ENCODE assay signal across 20 cellular contexts in the genomic region with DNA sequence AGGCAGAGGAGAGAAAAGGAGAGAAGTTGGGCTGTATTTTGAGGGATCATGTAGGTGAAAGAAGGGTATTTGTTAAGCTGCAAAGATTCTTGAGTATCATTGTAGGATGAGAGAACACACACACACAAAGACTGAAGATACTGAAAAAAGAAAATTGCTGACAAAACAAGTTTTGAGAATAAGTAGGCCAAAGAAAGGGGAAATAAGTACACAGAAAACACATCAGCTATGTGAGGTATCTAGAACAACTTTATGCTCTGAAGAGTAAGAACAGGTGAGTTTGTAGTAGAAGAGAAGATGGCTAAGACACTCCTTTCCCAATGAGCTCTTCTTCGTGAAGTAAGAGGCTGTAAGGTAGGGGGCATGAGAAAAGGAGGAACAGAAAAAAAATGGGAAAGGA. TPM values are rescaled to one million over a fixed set of nuclear protein-coding genes. Genes with fewer than 3 reads are reported as not detected.
DNase-seq lines count a peak whose midpoint lies in the region; ATAC-seq and TF ChIP-seq lines count a peak whose summit lies in the region.
"Had no signal": no experiment of that assay in that cellular context is flagged by ENCODE, and none has a peak within 500 bp of the region (broad histone marks: within the 10 kb centered on the region; RNA-seq: fewer than 3 reads in every experiment).

No MANE protein-coding gene starts in this region.

- H4K20me1 ChIP-seq in IMR-90 (ENCODE audit: insufficient read depth, low read length): no peaks in the 10 kb centered on the region

- H3K9me3 Mint-ChIP-seq in CD4-positive, alpha-beta memory T cell: peaks cover 3 to 9% (median 6%) of the 10 kb centered on the region in 8 donors

- no peak overlapping the region for H4K8ac ChIP-seq in IMR-90 (ENCODE audit: low read depth in 2 of 2, low read length in 2 of 2)

- H3K9ac ChIP-seq in IMR-90 (ENCODE audit: low read depth, low read length): no peak overlapping the region
- H3K9ac ChIP-seq: BLaER1 treated with 17β-estradiol and CSF1 and Interleukin-3, amounts not matched to agents 10 nM and 100 nM had no signal

- H3K27me3 Mint-ChIP-seq in CD4-positive, alpha-beta memory T cell: no peaks in the 10 kb centered on the region

- no peak overlapping the region for H3K27ac ChIP-seq in CD4-positive, alpha-beta memory T cell (ENCODE audit: low read depth, low read length)
- H3K27ac ChIP-seq in IMR-90 (ENCODE audit: insufficient read depth, low read length) (no peak overlapping the region), epithelial cell of prostate (peak overlapping the region; percentile 84)
- H3K27ac ChIP-seq: BLaER1 treated with 17β-estradiol and CSF1 and Interleukin-3, amounts not matched to agents 10 nM and 100 nM had no signal

- BruUV-seq in IMR-90 (replicated peaks; lab: Mats Ljungman, UMichigan): no TSS peak

- no peaks in the 10 kb centered on the region for H3K9me3 ChIP-seq in CD4-positive, alpha-beta memory T cell (ENCODE audit: control insufficient read depth in 1 of 2, low read length in 2 of 2)
- H3K9me3 ChIP-seq in IMR-90 (ENCODE audit: control insufficient read depth, insufficient read depth, low read length): no peaks in the 10 kb centered on the region

- H3K36me3 ChIP-seq in CD4-positive, alpha-beta memory T cell (ENCODE audit: insufficient read depth, low read length): no peaks in the 10 kb centered on the region
- no peaks in the 10 kb centered on the region for H3K36me3 ChIP-seq in IMR-90 (ENCODE audit: control insufficient read depth, insufficient read depth, low read length)

- H3K79me1 ChIP-seq in IMR-90 (ENCODE audit: low read depth in 1 of 2, low read length in 2 of 2): peaks cover 25 to 26% of the 10 kb centered on the region in 2 experiments; a peak in 2 of 4 replicates

- peaks cover 27 to 39% (median 33%) of the 10 kb centered on the region in 4 donors for H3K4me1 Mint-ChIP-seq in CD4-positive, alpha-beta memory T cell

- peaks cover 31% of the 10 kb centered on the region for H3K4me1 ChIP-seq in CD4-positive, alpha-beta memory T cell (ENCODE audit: insufficient read depth, low read length)
- H3K4me1 ChIP-seq in IMR-90 (ENCODE audit: control insufficient read depth, insufficient read depth, low read length): peaks cover 10% of the 10 kb centered on the region

- dilution Hi-C loops in IMR-90 (cut with HindIII; ENCODE audit: low sequenced_read_pairs, unreplicated experiment): no loop called here

- no peak overlapping the region for H4K5ac ChIP-seq in IMR-90 (ENCODE audit: low read depth, low read length)

- no peak overlapping the region; the same call in 1 of the 2 replicates for H3K14ac ChIP-seq in IMR-90 (replicated peaks; ENCODE audit: low read depth, low read length)

- no peak overlapping the region for H3K4me2 ChIP-seq in IMR-90 (ENCODE audit: low read depth, low read length)

- H3K4me3 ChIP-seq in CD4-positive, alpha-beta memory T cell (ENCODE audit: low read length in 2 of 2): no peak overlapping the region
- H3K4me3 ChIP-seq in IMR-90 (ENCODE audit: insufficient read depth, low read depth, low read length): no peak overlapping the region
- H3K4me3 ChIP-seq: BLaER1 treated with 17β-estradiol and CSF1 and Interleukin-3, amounts not matched to agents 10 nM and 100 nM had no signal

- no peak overlapping the region for H3K4ac ChIP-seq in IMR-90 (ENCODE audit: low read depth, low read length)

- DNase-seq in CD4-positive, alpha-beta memory T cell: no peak
- DNase-seq in IMR-90 (no peak), RPMI8226 (peak; percentile 48), epithelial cell of prostate (ENCODE audit: low read depth, low spot score) (no peak), NCI-H345 (lab: John Stamatoyannopoulos, UW) (no peak), cerebellar nuclear complex (lab: John Stamatoyannopoulos, UW) (no peak), AML-193 (lab: John Stamatoyannopoulos, UW) (no peak), NCI-H2029 (lab: John Stamatoyannopoulos, UW) (no peak)
- DNase-seq: COR-L47, H9, KG1, MV-4-11, NCI-H146, NCI-H2107, NCI-H226, SHP77 had no signal

- TF ChIP-seq POLR2A in IMR-90 (IDR thresholded peaks at IDR 0.05; ENCODE audit: low read depth, low read length): no peak

- H3K9me1 ChIP-seq in IMR-90 (ENCODE audit: insufficient read depth, low read length): peaks cover 3% of the 10 kb centered on the region

- H3K27me3 ChIP-seq in CD4-positive, alpha-beta memory T cell (ENCODE audit: insufficient read depth, low read length): no peaks in the 10 kb centered on the region
- H3K27me3 ChIP-seq in IMR-90 (ENCODE audit: control insufficient read depth, insufficient read depth, low read length): no peaks in the 10 kb centered on the region
- H3K27me3 ChIP-seq: BLaER1 treated with 17β-estradiol and CSF1 and Interleukin-3, amounts not matched to agents 10 nM and 100 nM had no signal

- intact Hi-C loops in CD4-positive, alpha-beta memory T cell (cut with micrococcal nuclease): no loop called here
- intact Hi-C loops in IMR-90 (cut with micrococcal nuclease): no loop called here

- no peak overlapping the region for H2BK5ac ChIP-seq in IMR-90 (ENCODE audit: low read depth, low read length, poor library complexity, severe bottlenecking)

- TF ChIP-seq RAD21 in IMR-90 (IDR thresholded peaks at IDR 0.05; ENCODE audit: low read length): no peak

- no peak overlapping the region for H3K23ac ChIP-seq in IMR-90 (ENCODE audit: low read depth, low read length)

- CTCF ChIA-PET in CD4-positive, alpha-beta memory T cell (lab: Charles Lee; ENCODE audit: partially characterized antibody): interaction anchor here (3.4 kb wide), 1 partner anchor 11 kb away, joined by 15 read pairs; no protein-coding TSS in a partner anchor
- CTCF ChIA-PET in IMR-90 (lab: Yijun Ruan, JAX): interaction anchor here (1.2 to 1.3 kb wide), 2 partner anchors 10 to 88 kb away, joined by 4 to 6 read pairs; no protein-coding TSS in a partner anchor

- H3K4me3 Mint-ChIP-seq in CD4-positive, alpha-beta memory T cell: peak overlapping the region in 1 of 8 donors; percentile 26
- H3K4me3 Mint-ChIP-seq: H9; T-helper 1 cell treated with Interleukin-12 subunit alpha and Interleukin-12 subunit beta and Interleukin-4 antibody, amounts not matched to agents 30 μg/mL and 1 μg/mL, for 36 hours had no signal

- peak overlapping the region; percentile 39; the same call in 1 of the 2 replicates for H2BK20ac ChIP-seq in IMR-90 (ENCODE audit: low read depth, low read length)

- no peak overlapping the region for H4K91ac ChIP-seq in IMR-90 (ENCODE audit: insufficient read depth, low read depth, low read length)

- 0 out of 3 replicates have a peak overlapping the region, but pooled peaks have one; percentile 40 for H2BK15ac ChIP-seq in IMR-90 (ENCODE audit: low read depth, low read length)

- peak overlapping the region in 4 of 7 donors; percentile 15 to 63 (median 28) for H3K27ac Mint-ChIP-seq in CD4-positive, alpha-beta memory T cell
- H3K27ac Mint-ChIP-seq: T-helper 1 cell treated with Interleukin-12 subunit alpha and Interleukin-12 subunit beta and Interleukin-4 antibody, amounts not matched to agents 30 μg/mL and 1 μg/mL, for 36 hours had no signal

- TF ChIP-seq CTCF in IMR-90 (conservative IDR thresholded peaks at IDR 0.05; ENCODE audit: low read depth, low read length): no peak

- no peak overlapping the region for H2BK120ac ChIP-seq in IMR-90 (ENCODE audit: low read depth, low read length)

- H2AK5ac ChIP-seq in IMR-90 (ENCODE audit: low read depth, low read length): no peak overlapping the region

- POLR2A ChIA-PET in CD4-positive, alpha-beta memory T cell (lab: Charles Lee; ENCODE audit: partially characterized antibody): no interaction called here
- POLR2A ChIA-PET in IMR-90 (lab: Charles Lee; ENCODE audit: unreplicated experiment): no interaction called here

- no peak overlapping the region for H3K56ac ChIP-seq in IMR-90 (ENCODE audit: extremely low read depth, insufficient read depth, low read length)

- peaks cover 1 to 12% of the 10 kb centered on the region in 2 donors for H3K36me3 Mint-ChIP-seq in CD4-positive, alpha-beta memory T cell

- WGBS in IMR-90 (ENCODE audit: extremely low coverage in 2 of 2, insufficient read length in 1 of 2), 2 experiments: no CpG with 5 or more reads among the region's 1 CpG

- no peak overlapping the region for H2AK9ac ChIP-seq in IMR-90 (replicated peaks; ENCODE audit: low read depth, low read length, poor library complexity)

- H2AFZ ChIP-seq in IMR-90 (replicated peaks; ENCODE audit: low read length, poor library complexity): no peak overlapping the region

- in situ Hi-C loops in IMR-90 (cut with MboI; ENCODE audit: low sequenced_read_pairs): no loop called here

- no peak overlapping the region for H3K18ac ChIP-seq in IMR-90 (ENCODE audit: low read depth, low read length)

- ATAC-seq in IMR-90 (ENCODE audit: low read depth): no peak
- ATAC-seq: Panc1, SK-N-SH treated with all-trans-retinoic acid at 6 μM for 48 hours had no signal

TF ChIP-seq in IMR-90, 13 proteins besides CTCF, POLR2A, EP300 and RAD21:
- peak; percentile 91 for TF ChIP-seq MAFK (IDR thresholded peaks at IDR 0.05; ENCODE audit: low read depth, low read length)
- TF ChIP-seq NFE2L2 (IDR thresholded peaks at IDR 0.05; ENCODE audit: low read depth, low read length): no peak
TF ChIP-seq in IMR-90: peak in this region for 1.

RNA-seq across cellular contexts. Expression of gene METTL8, which starts 28.2 kb away (rescaled TPM):
- 10 to 100 TPM; 17.5 to 19.2 TPM for total RNA-seq in CD4-positive, alpha-beta memory T cell
- polyA plus RNA-seq in CD4-positive, alpha-beta memory T cell: 10 to 100 TPM; 11.2 to 22.1 TPM
- total RNA-seq in IMR-90 (2012; rRNA removed): 10.6 and 20.0 TPM in 2 replicates
- polyA plus RNA-seq in IMR-90 (2012; rRNA removed): 6.4 and 6.9 TPM in 2 replicates
- polyA plus RNA-seq in IMR-90 (2012; cell fraction: cytosol; rRNA removed): 2.0 and 4.4 TPM in 2 replicates
- polyA plus RNA-seq in IMR-90 (2012; cell fraction: nucleus; rRNA removed; ENCODE audit: low replicate concordance): 1.8 and 5.5 TPM in 2 replicates

RNA-seq across cellular contexts. Expression of gene DCAF17, which starts 28.5 kb away (rescaled TPM):
- 10 to 100 TPM; 26.6 to 30.3 TPM for total RNA-seq in CD4-positive, alpha-beta memory T cell
- 10 to 100 TPM; 11.3 to 12.3 TPM for polyA plus RNA-seq in CD4-positive, alpha-beta memory T cell
- 13.1 and 22.8 TPM in 2 replicates for total RNA-seq in IMR-90 (2012; rRNA removed)
- 5.0 and 6.7 TPM in 2 replicates for polyA plus RNA-seq in IMR-90 (2012; rRNA removed)
- 0.98 and 1.5 TPM in 2 replicates for polyA plus RNA-seq in IMR-90 (2012; cell fraction: cytosol; rRNA removed)
- polyA plus RNA-seq in IMR-90 (2012; cell fraction: nucleus; rRNA removed; ENCODE audit: low replicate concordance): 1.9 and 10.9 TPM in 2 replicates
